ENCODE assay signal across 10 cellular contexts in genomic region chr7:17130281-17131059, GRCh38.
DNase-seq lines count a peak whose midpoint lies in the region; TF ChIP-seq lines count a peak whose summit lies in the region.
"Had no signal": no experiment of that assay in that cellular context is flagged by ENCODE, and none has a peak within 500 bp of the region (broad histone marks: within the 10 kb centered on the region; RNA-seq: fewer than 3 reads in every experiment).

No MANE protein-coding gene starts in this region.

- no peak overlapping the region for H3K9ac ChIP-seq in muscle layer of colon (ENCODE audit: low read length)

- H3K9me3 ChIP-seq in muscle layer of colon (ENCODE audit: low read length) = no peaks in the 10 kb centered on the region
- H3K9me3 ChIP-seq: adrenal gland had no signal

- H3K36me3 ChIP-seq in muscle layer of colon (ENCODE audit: insufficient read depth, low read length) = no peaks in the 10 kb centered on the region
- H3K36me3 ChIP-seq: adrenal gland had no signal

- peak overlapping the region in 36 of 59 donors; percentile 1 to 42 (median 20) for H3K4me3 ChIP-seq in dorsolateral prefrontal cortex
- peak overlapping the region; percentile 2 to 8 for H3K4me3 ChIP-seq in muscle layer of colon (ENCODE audit: low read depth in 1 of 2, low read length in 2 of 2)
- H3K4me3 ChIP-seq: adrenal gland had no signal

- DNase-seq in CD1c-positive myeloid dendritic cell (ENCODE audit: extremely low spot score) (peak; percentile 20), HuH-7.5 (ENCODE audit: low spot score) (peak; percentile 58), dorsolateral prefrontal cortex (no peak), NCI-H1417 treated with DMSO at 0.1 percent for 48 hours (lab: John Stamatoyannopoulos, UW) (no peak), globus pallidus (ENCODE audit: low spot score) (no peak), NCI-H1694 treated with DMSO at 0.1 percent for 48 hours (lab: John Stamatoyannopoulos, UW) (no peak), UCSD-AML1 (lab: John Stamatoyannopoulos, UW; ENCODE audit: unreplicated experiment) (no peak)
- DNase-seq: adrenal gland, NCI-H1930 had no signal

- intact Hi-C loops in dorsolateral prefrontal cortex (cut with DNase I) = no loop called here

- no peak for TF ChIP-seq CTCF in dorsolateral prefrontal cortex (IDR thresholded peaks at IDR 0.05 in 54 of 56, conservative IDR thresholded peaks at IDR 0.05 in 2 of 56; ENCODE audit: low read depth in 1 of 56, partially characterized antibody in 56 of 56)

- H3K27me3 ChIP-seq in dorsolateral prefrontal cortex = no peaks in the 10 kb centered on the region
- H3K27me3 ChIP-seq in muscle layer of colon (ENCODE audit: control insufficient read depth in 1 of 2, insufficient read depth in 2 of 2, low read length in 2 of 2) = no peaks in the 10 kb centered on the region
- H3K27me3 ChIP-seq: adrenal gland had no signal

- peaks cover 9% of the 10 kb centered on the region for H3K4me1 ChIP-seq in muscle layer of colon (ENCODE audit: insufficient read depth, low read length)
- H3K4me1 ChIP-seq: adrenal gland had no signal

- H3K27ac ChIP-seq in dorsolateral prefrontal cortex = no peak overlapping the region
- no peak overlapping the region for H3K27ac ChIP-seq in muscle layer of colon (ENCODE audit: low read depth, low read length)
- H3K27ac ChIP-seq: adrenal gland had no signal

Comparison
In these comparisons a context has a peak if more than half of its experiments do, and no peak if none do; other contexts are left out.
1. DNase-seq: peak in CD1c-positive myeloid dendritic cell (single experiment) and HuH-7.5 (single experiment); none in dorsolateral prefrontal cortex (0 of 10), NCI-H1417 treated with DMSO at 0.1 percent for 48 hours (single experiment), globus pallidus (single experiment), NCI-H1694 treated with DMSO at 0.1 percent for 48 hours (single experiment) and UCSD-AML1 (single experiment).